In genomic region chr7:50349963-50350944, GRCh38 we compare ENCODE assay signal across 8 cellular contexts. TPM values are rescaled to one million over a fixed set of nuclear protein-coding genes. Genes with fewer than 3 reads are reported as not detected.
A peak's percentile ranks its signal among the peaks of the same experiment; 100 is the strongest.
DNase-seq lines count a peak whose midpoint lies in the region; ATAC-seq and TF ChIP-seq lines count a peak whose summit lies in the region.

No MANE protein-coding gene starts in this region.

- TF ChIP-seq POLR2A in esophagus muscularis mucosa (IDR thresholded peaks at IDR 0.05; ENCODE audit: low read depth) (no peak), uterus (IDR thresholded peaks at IDR 0.05) (no peak)

- no peaks in the 10 kb centered on the region for H3K27me3 ChIP-seq in mucosa of rectum (ENCODE audit: control insufficient read depth in 2 of 2, insufficient read depth in 2 of 2, low read length in 2 of 2)
- peaks cover 0 to 20% (median 0%) of the 10 kb centered on the region in 4 donors for H3K27me3 ChIP-seq in esophagus muscularis mucosa
- H3K27me3 ChIP-seq in uterus = no peaks in the 10 kb centered on the region
- H3K27me3 ChIP-seq in Caco-2 (replicated peaks; ENCODE audit: control insufficient read depth, insufficient read depth, low read length) = peaks cover 2% of the 10 kb centered on the region

- TF ChIP-seq EP300 in esophagus muscularis mucosa (IDR thresholded peaks at IDR 0.05) = no peak

- H3K36me3 ChIP-seq in mucosa of rectum (ENCODE audit: control insufficient read depth in 2 of 2, insufficient read depth in 2 of 2, low read length in 2 of 2) = peaks cover 0 to 5% of the 10 kb centered on the region in 2 donors
- H3K36me3 ChIP-seq in esophagus muscularis mucosa = no peaks in the 10 kb centered on the region
- no peaks in the 10 kb centered on the region for H3K36me3 ChIP-seq in uterus
- no peaks in the 10 kb centered on the region for H3K36me3 ChIP-seq in Caco-2 (ENCODE audit: control insufficient read depth, insufficient read depth, low read length)

- 84% methylated on average over 16 of the region's 18 CpGs for WGBS in esophagus muscularis mucosa

- H3K9me3 ChIP-seq in mucosa of rectum (ENCODE audit: control insufficient read depth in 2 of 2, low read length in 2 of 2) (no peaks in the 10 kb centered on the region), esophagus muscularis mucosa (no peaks in the 10 kb centered on the region), uterus (no peaks in the 10 kb centered on the region), Caco-2 (no peaks in the 10 kb centered on the region)

- POLR2A ChIA-PET in Caco-2 (lab: Charles Lee) = no interaction called here

- CTCF ChIA-PET in Caco-2 (lab: Charles Lee) = no interaction called here

- no peak overlapping the region for H3K27ac Mint-ChIP-seq in Caco-2 (ENCODE audit: unreplicated experiment)

- H3K27ac ChIP-seq in mucosa of rectum (ENCODE audit: low read depth in 2 of 2, low read length in 2 of 2) = peak overlapping the region; percentile 38 to 63
- H3K27ac ChIP-seq in esophagus muscularis mucosa (replicated peaks in 1 of 4) = no peak overlapping the region
- H3K27ac ChIP-seq in uterus = no peak overlapping the region

- no peak for TF ChIP-seq CTCF in esophagus muscularis mucosa (IDR thresholded peaks at IDR 0.05)
- no peak for TF ChIP-seq CTCF in uterus (IDR thresholded peaks at IDR 0.05)
- no peak for TF ChIP-seq CTCF in Caco-2 (IDR thresholded peaks at IDR 0.05; ENCODE audit: insufficient read depth in 1 of 2, low read depth in 1 of 2, low read length in 1 of 2, severe bottlenecking in 1 of 2, unreplicated experiment in 1 of 2)

- H3K4me1 Mint-ChIP-seq in Caco-2 (ENCODE audit: low read depth, unreplicated experiment) = no peaks in the 10 kb centered on the region

- no peak overlapping the region for H3K9ac ChIP-seq in mucosa of rectum (ENCODE audit: low read depth in 1 of 2, low read length in 2 of 2)

- H3K4me3 Mint-ChIP-seq in Caco-2 (ENCODE audit: unreplicated experiment) = no peak overlapping the region

- H3K9me3 Mint-ChIP-seq in Caco-2 (ENCODE audit: unreplicated experiment) = no peaks in the 10 kb centered on the region

- BruUV-seq in Caco-2 (replicated peaks; lab: Mats Ljungman, UMichigan) = no TSS peak

- H3K4me1 ChIP-seq in mucosa of rectum (ENCODE audit: control insufficient read depth in 2 of 2, insufficient read depth in 2 of 2, low read length in 2 of 2) = peaks cover 0 to 5% of the 10 kb centered on the region in 2 donors
- H3K4me1 ChIP-seq in esophagus muscularis mucosa = no peaks in the 10 kb centered on the region
- no peaks in the 10 kb centered on the region for H3K4me1 ChIP-seq in uterus
- H3K4me1 ChIP-seq in Caco-2 = no peaks in the 10 kb centered on the region

- ATAC-seq in GM18861 (IDR thresholded peaks at IDR 0.05; ENCODE audit: unreplicated experiment) (peak; percentile 78), HG02981 (IDR thresholded peaks at IDR 0.05; ENCODE audit: unreplicated experiment) (peak; percentile 76)

- H3K27me3 Mint-ChIP-seq in Caco-2 (ENCODE audit: insufficient read depth, unreplicated experiment) = peaks cover 17% of the 10 kb centered on the region

- no peaks in the 10 kb centered on the region for H3K36me3 Mint-ChIP-seq in Caco-2 (ENCODE audit: insufficient read depth, unreplicated experiment)

- intact Hi-C loops in esophagus muscularis mucosa (cut with DNase I) (no loop called here), uterus (cut with DNase I; ENCODE audit: low total_unique reads) (no loop called here), Caco-2 (cut with micrococcal nuclease; ENCODE audit: unreplicated experiment) (no loop called here)

- peak; percentile 76 to 78 for DNase-seq in activated CD4-positive, alpha-beta T cell treated with anti-CD3 and anti-CD28 coated beads for 4 hours
- DNase-seq in esophagus muscularis mucosa (ENCODE audit: extremely low spot score) = no peak
- DNase-seq in uterus = no peak
- no peak for DNase-seq in Caco-2
- no peak for DNase-seq in DMS53 treated with DMSO at 0.1 percent for 48 hours (lab: John Stamatoyannopoulos, UW; ENCODE audit: unreplicated experiment)

- no peak overlapping the region for H3K4me3 ChIP-seq in mucosa of rectum (ENCODE audit: low read length in 2 of 2)
- no peak overlapping the region for H3K4me3 ChIP-seq in esophagus muscularis mucosa
- no peak overlapping the region for H3K4me3 ChIP-seq in uterus
- H3K4me3 ChIP-seq in Caco-2 (ENCODE audit: low read depth, low read length) = no peak overlapping the region

RNA-seq across cellular contexts. Expression of gene IKZF1, which starts 45.7 kb away (rescaled TPM):
- total RNA-seq in esophagus muscularis mucosa (10 to 100 TPM in 1 of 4 donors, 1 to 10 TPM in 3; 3.6 to 17.7 (median 9.2) TPM), uterus (100 to 1,000 TPM in 1 of 4 donors, 10 to 100 TPM in 1, 1 to 10 TPM in 2; 7.0 to 828 (median 12.8) TPM), Caco-2 (2022) (not detected in 2 replicates)

Comparison
In these comparisons a context has a peak if more than half of its experiments do, and no peak if none do; other contexts are left out.
1. DNase-seq: peak in activated CD4-positive, alpha-beta T cell treated with anti-CD3 and anti-CD28 coated beads for 4 hours (2 of 2); none in esophagus muscularis mucosa (single experiment), uterus (0 of 2), Caco-2 (0 of 2) and DMS53 treated with DMSO at 0.1 percent for 48 hours (single experiment).
2. H3K27ac ChIP-seq: peak in mucosa of rectum (2 of 2); none in esophagus muscularis mucosa (0 of 4) and uterus (0 of 2).